15 cellular contexts compared by ENCODE assay signal in genomic region chr15:66805207-66805975, GRCh38.
A peak's percentile ranks its signal among the peaks of the same experiment; 100 is the strongest.
DNase-seq lines count a peak whose midpoint lies in the region; ATAC-seq and TF ChIP-seq lines count a peak whose summit lies in the region.
"Had no signal": no experiment of that assay in that cellular context is flagged by ENCODE, and none has a peak within 500 bp of the region (broad histone marks: within the 10 kb centered on the region; RNA-seq: fewer than 3 reads in every experiment).

No MANE protein-coding gene starts in this region.

- peaks cover 63% of the 10 kb centered on the region for H3K4me1 ChIP-seq in adipocyte (ENCODE audit: control insufficient read depth, insufficient read depth, low read length)
- peaks cover 23 to 26% of the 10 kb centered on the region in 2 donors for H3K4me1 ChIP-seq in neuronal stem cell (ENCODE audit: control insufficient read depth in 2 of 2, insufficient read depth in 1 of 2, low read depth in 1 of 2, low read length in 2 of 2)
- peaks cover 11 to 55% (median 48%) of the 10 kb centered on the region in 5 donors for H3K4me1 ChIP-seq in subcutaneous abdominal adipose tissue (ENCODE audit: control insufficient read depth in 5 of 5, insufficient read depth in 5 of 5, low read length in 5 of 5)
- peaks cover 11 to 18% of the 10 kb centered on the region in 2 donors for H3K4me1 ChIP-seq in adrenal gland (replicated peaks in 1 of 2)

- peak; percentile 45 for DNase-seq in adipocyte (ENCODE audit: low read depth)
- peak; percentile 45 to 57 for DNase-seq in foreskin fibroblast
- DNase-seq in neuronal stem cell (ENCODE audit: low spot score), result no peak
- no peak for DNase-seq in NCI-H1417 treated with DMSO at 0.1 percent for 48 hours (lab: John Stamatoyannopoulos, UW)
- DNase-seq in adrenal gland, result no peak
- no peak for DNase-seq in activated CD4-positive, alpha-beta T cell treated with anti-CD3 and anti-CD28 coated beads for 48 hours
- DNase-seq in left ventricle myocardium superior, result no peak
- DNase-seq: BE2C; CD4-positive, alpha-beta memory T cell; GF-D8; GM23248; NCI-H146; NCI-H69; PC-3 had no signal

- H2BK12ac ChIP-seq in neuronal stem cell (ENCODE audit: low read length), result no peak overlapping the region

- no peak overlapping the region for H4K8ac ChIP-seq in neuronal stem cell (ENCODE audit: low read depth, low read length)

- H3K4ac ChIP-seq in neuronal stem cell (ENCODE audit: low read length), result no peak overlapping the region

- no peak overlapping the region for H3K14ac ChIP-seq in neuronal stem cell (ENCODE audit: low read length)

- no peak overlapping the region for H3K4me2 ChIP-seq in neuronal stem cell (ENCODE audit: insufficient read depth, low read length, poor library complexity, severe bottlenecking)

- peak overlapping the region; percentile 41 for H2AK5ac ChIP-seq in neuronal stem cell (ENCODE audit: low read depth, low read length)

- H3K79me1 ChIP-seq in neuronal stem cell (ENCODE audit: low read depth, low read length), result no peaks in the 10 kb centered on the region

- no peak overlapping the region for H2AFZ ChIP-seq in neuronal stem cell (ENCODE audit: low read length)
- H2AFZ ChIP-seq: GM23248 had no signal

- H3K27ac ChIP-seq in neuronal stem cell (replicated peaks; ENCODE audit: low read length) (no peak overlapping the region), subcutaneous abdominal adipose tissue (ENCODE audit: low read depth, low read length) (peak overlapping the region; percentile 100), adrenal gland (peak overlapping the region in 1 of 5 donors; percentile 7)
- H3K27ac ChIP-seq: GM23248 had no signal

- no peak for ATAC-seq in left ventricle myocardium superior
- ATAC-seq: PC-3 had no signal

- TF ChIP-seq POLR2A in adrenal gland (IDR thresholded peaks at IDR 0.05), result no peak

- H4K91ac ChIP-seq in neuronal stem cell (ENCODE audit: low read depth, low read length, poor library complexity), result no peak overlapping the region

- H3K9ac ChIP-seq in adipocyte (ENCODE audit: low read length) (peak overlapping the region; percentile 91), neuronal stem cell (ENCODE audit: low read depth, low read length, poor library complexity) (no peak overlapping the region), subcutaneous abdominal adipose tissue (ENCODE audit: low read length in 5 of 5) (peak overlapping the region in 3 of 5 donors; percentile 29 to 44 (median 38))
- H3K9ac ChIP-seq: GM23248 had no signal

- H2BK120ac ChIP-seq in neuronal stem cell (ENCODE audit: low read depth, low read length), result no peak overlapping the region

- no peak overlapping the region for H2BK15ac ChIP-seq in neuronal stem cell (ENCODE audit: low read length)

- H3K23ac ChIP-seq in neuronal stem cell (ENCODE audit: low read depth, low read length, poor library complexity), result no peak overlapping the region

- no peaks in the 10 kb centered on the region for H3K36me3 ChIP-seq in adipocyte (ENCODE audit: control insufficient read depth, insufficient read depth, low read length, severe bottlenecking)
- H3K36me3 ChIP-seq in neuronal stem cell (replicated peaks in 1 of 2; ENCODE audit: control insufficient read depth in 2 of 2, insufficient read depth in 2 of 2, low read length in 2 of 2), result no peaks in the 10 kb centered on the region
- no peaks in the 10 kb centered on the region for H3K36me3 ChIP-seq in subcutaneous abdominal adipose tissue (ENCODE audit: control insufficient read depth in 5 of 5, insufficient read depth in 5 of 5, low read length in 5 of 5)
- no peaks in the 10 kb centered on the region for H3K36me3 ChIP-seq in adrenal gland (replicated peaks in 1 of 2)
- H3K36me3 ChIP-seq: BE2C had no signal

- no peak overlapping the region for H2BK5ac ChIP-seq in neuronal stem cell (ENCODE audit: low read length)

- no peak overlapping the region for H3K18ac ChIP-seq in neuronal stem cell (ENCODE audit: low read length)

- H3K27me3 ChIP-seq in adipocyte (replicated peaks; ENCODE audit: control insufficient read depth, insufficient read depth, low read length), result no peaks in the 10 kb centered on the region
- peaks cover 0 to 3% (median 0%) of the 10 kb centered on the region in 3 experiments for H3K27me3 ChIP-seq in neuronal stem cell (ENCODE audit: control insufficient read depth in 3 of 3, insufficient read depth in 3 of 3, low read depth in 1 of 3, low read length in 3 of 3)
- H3K27me3 ChIP-seq in subcutaneous abdominal adipose tissue (ENCODE audit: control insufficient read depth in 5 of 5, insufficient read depth in 4 of 5, low read length in 5 of 5), result no peaks in the 10 kb centered on the region
- no peaks in the 10 kb centered on the region for H3K27me3 ChIP-seq in adrenal gland
- H3K27me3 ChIP-seq: BE2C had no signal

- WGBS in neuronal stem cell (ENCODE audit: extremely low coverage in 2 of 2, insufficient read length in 2 of 2, insufficient replicate concordance in 1 of 2), 2 donors, result no CpG with 5 or more reads among the region's 3 CpGs
- WGBS in adrenal gland, 4 donors, result 94 to 100% (median 96%) methylated on average over 2 to 3 of the region's 3 CpGs

- no peaks in the 10 kb centered on the region for H3K9me3 ChIP-seq in adipocyte (ENCODE audit: control insufficient read depth, low read length)
- H3K9me3 ChIP-seq in neuronal stem cell (replicated peaks in 1 of 2; ENCODE audit: control insufficient read depth in 2 of 2, insufficient read depth in 1 of 2, low read depth in 1 of 2, low read length in 2 of 2), result peaks cover 0 to 12% of the 10 kb centered on the region in 2 donors
- H3K9me3 ChIP-seq in subcutaneous abdominal adipose tissue (ENCODE audit: control insufficient read depth in 5 of 5, low read length in 5 of 5), result no peaks in the 10 kb centered on the region
- no peaks in the 10 kb centered on the region for H3K9me3 ChIP-seq in adrenal gland (replicated peaks in 1 of 3)
- H3K9me3 ChIP-seq: BE2C had no signal

- H3K4me3 ChIP-seq in adipocyte (ENCODE audit: low read length), result peak overlapping the region; percentile 51
- H3K4me3 ChIP-seq in foreskin fibroblast (ENCODE audit: low read depth in 1 of 2, low read length in 2 of 2), result no peak overlapping the region
- H3K4me3 ChIP-seq in neuronal stem cell (ENCODE audit: low read length in 2 of 2), result peak overlapping the region in 1 of 2 donors; percentile 24
- no peak overlapping the region for H3K4me3 ChIP-seq in subcutaneous abdominal adipose tissue (ENCODE audit: low read depth in 1 of 5, low read length in 5 of 5)
- no peak overlapping the region for H3K4me3 ChIP-seq in adrenal gland
- H3K4me3 ChIP-seq: GM23248 had no signal

- TF ChIP-seq CTCF in foreskin fibroblast (IDR thresholded peaks at IDR 0.05; ENCODE audit: low read depth, low read length) (no peak), adrenal gland (IDR thresholded peaks at IDR 0.05) (no peak)

- intact Hi-C loops in adrenal gland (cut with DNase I), result no loop called here
- intact Hi-C loops in left ventricle myocardium superior (cut with micrococcal nuclease), result no loop called here

Comparison
In these comparisons a context has a peak if more than half of its experiments do, and no peak if none do; other contexts are left out.
1. DNase-seq: peak in adipocyte (single experiment) and foreskin fibroblast (2 of 2); none in neuronal stem cell (single experiment), NCI-H1417 treated with DMSO at 0.1 percent for 48 hours (single experiment), adrenal gland (0 of 7), activated CD4-positive, alpha-beta T cell treated with anti-CD3 and anti-CD28 coated beads for 48 hours (single experiment) and left ventricle myocardium superior (single experiment).